Comparison of ENCODE assay signal across 1 cellular context in the genomic region with DNA sequence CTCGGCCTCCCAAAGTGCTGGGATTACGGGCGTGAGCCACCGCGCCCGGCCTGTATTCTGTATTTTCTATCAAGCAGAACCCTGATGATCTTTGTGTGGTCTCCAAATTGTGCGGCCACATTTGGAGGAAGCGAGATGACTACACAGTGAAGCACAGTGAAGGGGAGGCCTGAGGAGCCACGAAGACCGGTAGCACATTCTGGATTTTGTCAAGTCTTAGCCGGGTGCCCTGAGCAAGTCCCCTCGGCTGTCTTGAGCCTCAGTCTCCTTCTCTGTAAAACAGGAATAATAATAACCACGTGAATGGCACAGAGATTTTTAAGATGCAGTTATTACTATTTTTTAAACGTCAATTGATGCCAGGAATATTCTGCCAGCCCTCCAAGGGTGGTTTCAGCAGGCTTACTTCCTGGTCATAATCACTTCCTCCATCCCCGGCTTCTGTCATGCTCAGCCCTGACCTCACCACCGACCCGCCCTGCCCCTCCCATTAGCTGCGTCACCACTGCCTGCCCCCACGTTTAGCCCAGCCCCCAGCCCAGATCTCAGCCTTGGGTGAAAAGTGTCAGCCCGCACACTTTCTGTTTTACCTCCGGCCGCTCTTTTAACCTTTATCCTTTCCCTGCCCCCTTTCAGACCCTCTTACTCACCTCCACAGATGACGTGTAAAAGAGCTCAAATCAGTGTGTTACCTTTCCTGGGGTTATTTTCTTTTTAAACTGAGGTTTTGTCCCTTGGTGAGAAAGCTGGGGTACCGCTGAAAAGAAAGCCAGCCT.
A peak's percentile ranks its signal among the peaks of the same experiment; 100 is the strongest.
TF ChIP-seq lines count a peak whose summit lies in the region.

No MANE protein-coding gene starts in this region.

TF ChIP-seq in IMR-90, 13 proteins besides CTCF, POLR2A, EP300 and RAD21:
- TF ChIP-seq RFX5 (IDR thresholded peaks at IDR 0.05; ENCODE audit: low read depth, low read length) (no peak), MAZ (IDR thresholded peaks at IDR 0.05; ENCODE audit: borderline replicate concordance, low read depth, low read length) (peak; percentile 68; the same call in 1 of the 2 replicates)
TF ChIP-seq in IMR-90: peak in this region for 1.
